8 cellular contexts compared by ENCODE assay signal in the genomic region with DNA sequence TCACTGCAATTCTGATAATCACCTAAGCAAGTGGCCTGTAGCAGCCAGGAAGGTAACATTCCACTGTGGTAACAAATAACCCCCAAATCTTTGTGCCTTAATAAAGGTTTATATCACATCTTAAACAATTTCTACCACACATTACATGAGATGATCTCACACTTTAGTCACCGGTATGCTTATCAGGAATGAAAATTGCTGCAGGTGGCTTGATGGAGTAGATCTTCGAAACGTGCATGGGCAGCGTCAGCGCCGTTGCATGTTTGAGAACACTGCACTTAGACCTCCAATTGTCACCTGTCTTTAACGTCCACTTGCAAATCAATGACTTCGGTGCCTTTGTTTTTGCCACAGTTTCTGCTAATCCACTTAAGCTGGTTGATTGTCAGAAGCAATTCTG.
"Had no signal": no experiment of that assay in that cellular context is flagged by ENCODE, and none has a peak within 500 bp of the region (broad histone marks: within the 10 kb centered on the region; RNA-seq: fewer than 3 reads in every experiment).

No MANE protein-coding gene starts in this region.

- H3K27ac ChIP-seq: GM23248, HL-60 had no signal

- H3K4me3 ChIP-seq: GM23248, HAP-1 had no signal

- H3K36me3 ChIP-seq: HAP-1 had no signal

- DNase-seq: GM23248, GOT3, H7, HFFc6, KBM-7 had no signal

- H3K9ac ChIP-seq: GM23248 had no signal

- H3K9me3 ChIP-seq: HAP-1 had no signal

- H2AFZ ChIP-seq: GM23248 had no signal

- H3K4me1 ChIP-seq: HAP-1 had no signal

- ATAC-seq: HepG2 had no signal
